ENCODE assay signal across 8 cellular contexts in the genomic region with DNA sequence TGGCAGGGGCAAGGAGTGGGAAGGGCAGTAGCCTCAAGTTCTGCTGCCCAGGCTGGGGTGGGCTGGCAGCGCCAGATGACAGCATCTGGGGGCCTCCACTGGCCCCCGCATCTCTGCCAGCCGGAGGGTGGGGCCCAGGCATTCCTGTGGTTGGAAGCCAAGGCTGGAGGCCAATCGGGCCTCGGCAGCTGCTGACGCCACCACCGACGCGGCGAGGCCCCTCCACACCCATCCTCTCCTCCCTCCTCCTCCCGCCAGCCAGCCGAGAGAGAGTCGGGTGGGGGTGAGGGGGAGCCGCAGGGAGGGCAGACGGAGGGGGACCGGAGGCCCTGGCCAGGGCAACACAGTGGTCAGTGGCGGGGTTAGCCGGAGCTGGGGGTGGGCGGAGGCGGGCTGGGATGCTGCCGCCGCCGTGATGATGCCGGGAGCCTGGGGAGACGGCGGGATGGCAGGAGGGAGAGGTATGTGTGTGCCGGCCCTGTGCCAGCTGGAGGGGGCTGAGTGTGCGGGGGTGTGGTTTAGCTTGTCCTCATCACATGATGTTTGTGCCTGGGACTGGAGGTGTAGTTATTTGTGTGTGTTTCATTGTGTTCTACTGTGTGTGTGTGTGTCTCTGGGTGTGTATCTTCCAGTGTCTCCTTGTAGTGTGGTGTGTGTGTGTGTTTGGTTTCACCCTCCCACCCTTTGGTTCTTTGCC. TPM values are rescaled to one million over a fixed set of nuclear protein-coding genes. Genes with fewer than 3 reads are reported as not detected.
DNase-seq lines count a peak whose midpoint lies in the region; ATAC-seq and TF ChIP-seq lines count a peak whose summit lies in the region.

No MANE protein-coding gene starts in this region.

- TF ChIP-seq CTCF in AG04450 (IDR thresholded peaks at IDR 0.05; ENCODE audit: low read depth, low read length), result no peak

- H3K27ac ChIP-seq in AG04450 (ENCODE audit: low read depth, low read length) (peak overlapping the region; percentile 96), substantia nigra (ENCODE audit: low read depth, low read length, poor library complexity, severe bottlenecking) (peak overlapping the region; percentile 92)

- POLR2A ChIA-PET in AG04450 (lab: Yijun Ruan, JAX), result interaction anchor here (0.6 to 2.2 kb wide), 8 partner anchors 10 to 168 kb away, joined by 3 to 41 read pairs (median 6); a partner anchor contains a TSS

- peak overlapping the region; percentile 68 for H3K4me3 ChIP-seq in AG04450 (ENCODE audit: low read depth, low read length)

- H3K27me3 ChIP-seq in AG04450 (ENCODE audit: control insufficient read depth, insufficient read depth, low read length), result no peaks in the 10 kb centered on the region

- CTCF ChIA-PET in AG04450 (lab: Charles Lee), result interaction anchor here (1.4 to 1.5 kb wide), 2 partner anchors 9 to 21 kb away, joined by 5 to 8 read pairs; no protein-coding TSS in a partner anchor

- DNase-seq in AG04450 (ENCODE audit: low read depth, low spot score) (peak; percentile 83), LHCN-M2 (ENCODE audit: low read depth) (peak; percentile 88), cerebellar cortex (ENCODE audit: low spot score) (peak; percentile 79), left kidney (ENCODE audit: low read depth, low spot score) (peak; percentile 94), substantia nigra (lab: John Stamatoyannopoulos, UW) (peak; percentile 29 to 96 (median 80)), NCI-H345 treated with DMSO at 0.1 percent for 48 hours (lab: John Stamatoyannopoulos, UW; ENCODE audit: unreplicated experiment) (no peak)

- ATAC-seq in HG03354 (IDR thresholded peaks at IDR 0.05; ENCODE audit: poor library complexity, severe bottlenecking, unreplicated experiment) (no peak), HG03520 (IDR thresholded peaks at IDR 0.05; ENCODE audit: unreplicated experiment) (no peak)

- H3K9me3 ChIP-seq in AG04450 (ENCODE audit: control insufficient read depth, insufficient read depth, low read length), result peaks cover 3% of the 10 kb centered on the region; the same call in 1 of the 2 replicates

RNA-seq across cellular contexts. Expression of a gene that starts 36.6 kb away (rescaled TPM):
- polyA plus RNA-seq in AG04450 (2011; rRNA removed), result 14.1 and 19.3 TPM in 2 replicates
- polyA minus RNA-seq in AG04450 (2011; rRNA and poly(A)+ RNA removed), result 32.3 and 33.3 TPM in 2 replicates
- total RNA-seq in LHCN-M2 (2014; rRNA removed), result 20.8 and 31.7 TPM in 2 replicates
- polyA plus RNA-seq in LHCN-M2 (2012), result 56.8 TPM
